8 cellular contexts compared by ENCODE assay signal in genomic region chr19:13747098-13747453, GRCh38. TPM values are rescaled to one million over a fixed set of nuclear protein-coding genes. Genes with fewer than 3 reads are reported as not detected.
DNase-seq lines count a peak whose midpoint lies in the region; ATAC-seq, FAIRE-seq and TF ChIP-seq lines count a peak whose summit lies in the region.

No MANE protein-coding gene starts in this region.

- FAIRE-seq in K562 (lab: Jason Lieb, UNC) (peak; percentile 15), GM19239 (lab: Jason Lieb, UNC) (no peak)

- H3K27me3 ChIP-seq in heart right ventricle, result no peaks in the 10 kb centered on the region
- no peaks in the 10 kb centered on the region for H3K27me3 ChIP-seq in K562 (ENCODE audit: control insufficient read depth in 2 of 2, insufficient read depth in 2 of 2, low read length in 2 of 2)

- TF ChIP-seq RAD21 in K562 (CRISPR knock-in tag; conservative IDR thresholded peaks at IDR 0.05 in 1 of 2, IDR thresholded peaks at IDR 0.05 in 1 of 2), result no peak

- peak overlapping the region in 6 of 10 donors; percentile 51 to 93 (median 91) for H3K27ac ChIP-seq in heart right ventricle
- no peak overlapping the region for H3K27ac ChIP-seq in K562 (ENCODE audit: extremely low read depth, low read depth, low read length)
- H3K27ac ChIP-seq in mesodermal cell (ENCODE audit: low read depth, low read length, severe bottlenecking), result no peak overlapping the region
- no peak overlapping the region for H3K27ac ChIP-seq in urinary bladder (ENCODE audit: low read depth)

- POLR2A ChIA-PET in K562 (lab: Yijun Ruan, JAX), result interaction anchor here (1.0 to 2.3 kb wide), 5 partner anchors 9 to 93 kb away, joined by 3 to 18 read pairs (median 5); no protein-coding TSS in a partner anchor

- peaks cover 22% of the 10 kb centered on the region for H3K79me2 ChIP-seq in K562 (ENCODE audit: control insufficient read depth, insufficient read depth, low read length)

- no peak overlapping the region for H3K9ac ChIP-seq in K562 (ENCODE audit: insufficient read depth in 1 of 2, low read depth in 2 of 2, low read length in 2 of 2)

- in situ Hi-C loops in K562 (cut with MboI), result no loop called here

- H3K9me3 ChIP-seq in heart right ventricle (peaks cover 0 to 9% (median 0%) of the 10 kb centered on the region in 11 donors), K562 (replicated peaks; ENCODE audit: control insufficient read depth, insufficient read depth, low read depth, low read length) (peaks cover 9% of the 10 kb centered on the region), mesodermal cell (ENCODE audit: control insufficient read depth, low read length) (peaks cover 11% of the 10 kb centered on the region)

- CTCF ChIA-PET in K562 (lab: Yijun Ruan, JAX; ENCODE audit: low intra/inter-chr PET ratio), result no interaction called here

- peak overlapping the region; percentile 57 for H2AFZ ChIP-seq in K562 (ENCODE audit: low read depth, low read length)

- H3K4me1 ChIP-seq in heart right ventricle (peaks cover 0 to 38% (median 22%) of the 10 kb centered on the region in 9 donors), K562 (replicated peaks in 1 of 2; ENCODE audit: control insufficient read depth in 2 of 2, insufficient read depth in 2 of 2, low read length in 2 of 2) (peaks cover 7 to 22% of the 10 kb centered on the region in 2 experiments; a peak in 4 of 5 replicates), mesodermal cell (ENCODE audit: control insufficient read depth, insufficient read depth, low read length, poor library complexity, severe bottlenecking) (peaks cover 7% of the 10 kb centered on the region), urinary bladder (ENCODE audit: insufficient read depth) (no peaks in the 10 kb centered on the region)

- no peaks in the 10 kb centered on the region for H4K20me1 ChIP-seq in K562 (replicated peaks; ENCODE audit: control insufficient read depth, insufficient read depth, low read length)

- no peak for TF ChIP-seq EP300 in K562 (IDR thresholded peaks at IDR 0.05; ENCODE audit: low read length)

- intact Hi-C loops in heart right ventricle (cut with DNase I) (no loop called here), Right ventricle myocardium superior (cut with DNase I) (no loop called here), K562 (cut with micrococcal nuclease) (no loop called here)

- no peak for TF ChIP-seq POLR2A in K562 (conservative IDR thresholded peaks at IDR 0.05)

- no TSS peak for BruUV-seq in K562 (replicated peaks; lab: Mats Ljungman, UMichigan)

- H3K4me2 ChIP-seq in K562 (ENCODE audit: insufficient read depth, low read length), result peak overlapping the region; percentile 94

- 89 to 91% methylated on average over 8 of the region's 8 CpGs for WGBS in heart right ventricle, 2 donors
- 82% methylated on average over 8 of the region's 8 CpGs for WGBS in K562 (ENCODE audit: insufficient coverage, low coverage, missing lambda C conversion rate)
- 86 to 95% methylated on average over 6 to 8 of the region's 8 CpGs for WGBS in mesodermal cell (ENCODE audit: insufficient coverage in 2 of 2), 2 experiments
- WGBS in urinary bladder, result 84% methylated on average over 8 of the region's 8 CpGs

- ATAC-seq in heart right ventricle (no peak), Right ventricle myocardium superior (ENCODE audit: poor library complexity) (no peak), K562 (no peak), GM19397 (IDR thresholded peaks at IDR 0.05; ENCODE audit: unreplicated experiment) (no peak), GM18870 (IDR thresholded peaks at IDR 0.05; ENCODE audit: unreplicated experiment) (no peak)

- no peak for TF ChIP-seq CTCF in heart right ventricle (IDR thresholded peaks at IDR 0.05)
- no peak for TF ChIP-seq CTCF in K562 (IDR thresholded peaks at IDR 0.05 in 2 of 3, conservative IDR thresholded peaks at IDR 0.05 in 1 of 3; ENCODE audit: insufficient read depth in 2 of 3, low read depth in 1 of 3, low read length in 3 of 3)

- peak overlapping the region in 9 of 10 donors; percentile 60 to 99 (median 81) for H3K4me3 ChIP-seq in heart right ventricle
- peak overlapping the region; percentile 71 for H3K4me3 ChIP-seq in K562
- H3K4me3 ChIP-seq in mesodermal cell (ENCODE audit: extremely low read depth, insufficient read depth, low read length, poor library complexity, severe bottlenecking), result peak overlapping the region; percentile 92
- H3K4me3 ChIP-seq in urinary bladder (ENCODE audit: low read depth, low read length), result peak overlapping the region; percentile 16

- peaks cover 0 to 15% (median 4%) of the 10 kb centered on the region in 9 donors for H3K36me3 ChIP-seq in heart right ventricle
- peaks cover 9% of the 10 kb centered on the region; the same call in 2 of the 3 replicates for H3K36me3 ChIP-seq in K562 (ENCODE audit: control insufficient read depth, insufficient read depth, low read length)
- peaks cover 21% of the 10 kb centered on the region for H3K36me3 ChIP-seq in mesodermal cell (ENCODE audit: control insufficient read depth, insufficient read depth, low read length)
- H3K36me3 ChIP-seq in urinary bladder (ENCODE audit: insufficient read depth), result no peaks in the 10 kb centered on the region

- DNase-seq in heart right ventricle, result no peak
- DNase-seq in Right ventricle myocardium superior, result no peak
- no peak for DNase-seq in K562 (ENCODE audit: extremely low read depth in 1 of 4, low spot score in 3 of 4)
- no peak for DNase-seq in GM19239 (ENCODE audit: insufficient read length, low spot score)

- no peaks in the 10 kb centered on the region for H3K9me1 ChIP-seq in K562 (ENCODE audit: control insufficient read depth, insufficient read depth, low read length)

RNA-seq across cellular contexts. Expression of gene MRI1, which starts 17.2 kb away (rescaled TPM):
- total RNA-seq in heart right ventricle (10 to 100 TPM in 9 of 10 donors, 1 to 10 TPM in 1; 9.9 to 18.7 (median 13.0) TPM), Right ventricle myocardium superior (15.2 TPM), K562 (2014; rRNA removed) (57.4 and 68.7 TPM in 2 replicates), K562 (2014; rRNA removed; fragmentation: Illumina TruSeq; extraction: Trizol) (13.3 and 15.8 TPM in 2 replicates), K562 (2015; rRNA removed; fragmentation: Illumina TruSeq; extraction: Trizol) (30.9 and 31.6 TPM in 2 replicates), K562 (2021) (45.8 and 47.3 TPM in 2 replicates), urinary bladder (23.3 TPM)
- polyA plus RNA-seq in heart right ventricle (10 to 100 TPM; 12.5 to 17.0 TPM), K562 (2011; rRNA removed) (19.3 and 27.7 TPM in 2 replicates), K562 (2014; fragmentation: Illumina TruSeq; extraction: Trizol) (28.2 and 30.0 TPM in 2 replicates), K562 (2014; fragmentation: Nextera tagmentation; extraction: Ambion mirVana) (1 to 10 TPM; 5.5 to 6.5 TPM), K562 (2014; rRNA removed) (34.7 and 43.0 TPM in 2 replicates), urinary bladder (38.1 TPM)
- total RNA-seq in K562 (2011; cell fraction: chromatin; rRNA removed; ENCODE audit: low replicate concordance), result 17.4 and 51.8 TPM in 2 replicates
- total RNA-seq in K562 (2011; cell fraction: nucleolus; rRNA removed), result 53.4 and 56.5 TPM in 2 replicates
- total RNA-seq in K562 (2011; cell fraction: nucleoplasm; rRNA removed), result 27.6 and 32.3 TPM in 2 replicates
- polyA plus RNA-seq in K562 (2011; cell fraction: cytosol; rRNA removed), result 29.0 and 63.4 TPM in 2 replicates
- polyA plus RNA-seq in K562 (2011; cell fraction: nucleus; rRNA removed), result 98.1 and 179 TPM in 2 replicates
- 24.2 and 27.5 TPM in 2 replicates for polyA plus RNA-seq in K562 (2012)
- polyA minus RNA-seq in K562 (2011; rRNA and poly(A)+ RNA removed), result 10.9 and 14.8 TPM in 2 replicates
- polyA minus RNA-seq in K562 (2011; cell fraction: cytosol; rRNA and poly(A)+ RNA removed), result 27.6 and 28.3 TPM in 2 replicates
- polyA minus RNA-seq in K562 (2011; cell fraction: nucleus; rRNA and poly(A)+ RNA removed), result 23.2 and 23.7 TPM in 2 replicates
- polyA plus RNA-seq in mesodermal cell (2013, experiment 1 of 2), result 35.7 TPM
- 25.3 TPM for polyA plus RNA-seq in mesodermal cell (2013, experiment 2 of 2)

RNA-seq across cellular contexts. Expression of gene C19orf53, which starts 27.2 kb away (rescaled TPM):
- total RNA-seq in heart right ventricle (100 to 1,000 TPM in 2 of 10 donors, 10 to 100 TPM in 8; 80.5 to 101 (median 90.3) TPM), Right ventricle myocardium superior (88.1 TPM), K562 (2014; rRNA removed) (164 and 284 TPM in 2 replicates), K562 (2014; rRNA removed; fragmentation: Illumina TruSeq; extraction: Trizol) (63.0 and 98.5 TPM in 2 replicates), K562 (2015; rRNA removed; fragmentation: Illumina TruSeq; extraction: Trizol) (115 and 130 TPM in 2 replicates), K562 (2021) (95.9 and 109 TPM in 2 replicates), urinary bladder (22.6 TPM)
- polyA plus RNA-seq in heart right ventricle (100 to 1,000 TPM; 231 to 389 TPM), K562 (2011; rRNA removed) (151 and 169 TPM in 2 replicates), K562 (2014; fragmentation: Illumina TruSeq; extraction: Trizol) (205 and 214 TPM in 2 replicates), K562 (2014; fragmentation: Nextera tagmentation; extraction: Ambion mirVana) (100 to 1,000 TPM; 416 to 441 TPM), K562 (2014; rRNA removed) (197 and 206 TPM in 2 replicates), urinary bladder (156 TPM)
- 16.1 and 36.9 TPM in 2 replicates for total RNA-seq in K562 (2011; cell fraction: chromatin; rRNA removed; ENCODE audit: low replicate concordance)
- 41.2 and 47.9 TPM in 2 replicates for total RNA-seq in K562 (2011; cell fraction: nucleolus; rRNA removed)
- 32.6 and 42.2 TPM in 2 replicates for total RNA-seq in K562 (2011; cell fraction: nucleoplasm; rRNA removed)
- polyA plus RNA-seq in K562 (2011; cell fraction: cytosol; rRNA removed), result 153 and 227 TPM in 2 replicates
- 87.2 and 100 TPM in 2 replicates for polyA plus RNA-seq in K562 (2011; cell fraction: nucleus; rRNA removed)
- polyA plus RNA-seq in K562 (2012), result 146 and 190 TPM in 2 replicates
- polyA minus RNA-seq in K562 (2011; rRNA and poly(A)+ RNA removed), result 24.1 and 41.5 TPM in 2 replicates
- polyA minus RNA-seq in K562 (2011; cell fraction: cytosol; rRNA and poly(A)+ RNA removed), result 58.9 and 66.1 TPM in 2 replicates
- 14.9 and 21.1 TPM in 2 replicates for polyA minus RNA-seq in K562 (2011; cell fraction: nucleus; rRNA and poly(A)+ RNA removed)
- polyA plus RNA-seq in mesodermal cell (2013, experiment 1 of 2), result 170 TPM
- 158 TPM for polyA plus RNA-seq in mesodermal cell (2013, experiment 2 of 2)

RNA-seq across cellular contexts. Expression of gene ZSWIM4, which starts 48.2 kb away (rescaled TPM):
- total RNA-seq in heart right ventricle, result 1 to 10 TPM; 2.1 to 7.1 (median 3.0) TPM
- 1 to 10 TPM; 1.2 to 1.5 TPM for polyA plus RNA-seq in heart right ventricle
- total RNA-seq in Right ventricle myocardium superior, result 2.7 TPM
- total RNA-seq in K562 (2011; cell fraction: chromatin; rRNA removed; ENCODE audit: low replicate concordance), result 1.5 and 4.2 TPM in 2 replicates
- 3.5 and 3.7 TPM in 2 replicates for total RNA-seq in K562 (2011; cell fraction: nucleolus; rRNA removed)
- total RNA-seq in K562 (2011; cell fraction: nucleoplasm; rRNA removed), result 1.9 and 2.8 TPM in 2 replicates
- 1.0 and 1.3 TPM in 2 replicates for total RNA-seq in K562 (2014; rRNA removed)
- total RNA-seq in K562 (2014; rRNA removed; fragmentation: Illumina TruSeq; extraction: Trizol), result 0.22 and 0.25 TPM in 2 replicates
- total RNA-seq in K562 (2015; rRNA removed; fragmentation: Illumina TruSeq; extraction: Trizol), result 0.25 and 0.57 TPM in 2 replicates
- 3.5 and 3.7 TPM in 2 replicates for total RNA-seq in K562 (2021)
- 0.67 and 1.0 TPM in 2 replicates for polyA plus RNA-seq in K562 (2011; rRNA removed)
- 0.81 and 2.0 TPM in 2 replicates for polyA plus RNA-seq in K562 (2011; cell fraction: cytosol; rRNA removed)
- 1.5 and 4.5 TPM in 2 replicates for polyA plus RNA-seq in K562 (2011; cell fraction: nucleus; rRNA removed)
- 1.3 and 3.5 TPM in 2 replicates for polyA plus RNA-seq in K562 (2012)
- polyA plus RNA-seq in K562 (2014; fragmentation: Illumina TruSeq; extraction: Trizol), result 0.79 and 1.7 TPM in 2 replicates
- polyA plus RNA-seq in K562 (2014; fragmentation: Nextera tagmentation; extraction: Ambion mirVana), result not detected
- polyA plus RNA-seq in K562 (2014; rRNA removed), result 1.1 and 2.1 TPM in 2 replicates
- 0.54 and 0.98 TPM in 2 replicates for polyA minus RNA-seq in K562 (2011; rRNA and poly(A)+ RNA removed)
- 3.0 and 5.0 TPM in 2 replicates for polyA minus RNA-seq in K562 (2011; cell fraction: cytosol; rRNA and poly(A)+ RNA removed)
- 1.5 and 1.7 TPM in 2 replicates for polyA minus RNA-seq in K562 (2011; cell fraction: nucleus; rRNA and poly(A)+ RNA removed)
- polyA plus RNA-seq in mesodermal cell (2013, experiment 1 of 2), result 25.4 TPM
- polyA plus RNA-seq in mesodermal cell (2013, experiment 2 of 2), result 17.4 TPM
- total RNA-seq in urinary bladder, result 2.5 TPM
- 2.2 TPM for polyA plus RNA-seq in urinary bladder

Comparison
In these comparisons a context has a peak if more than half of its experiments do, and no peak if none do; other contexts are left out.
1. H3K27ac ChIP-seq: peak in heart right ventricle (6 of 10); none in K562 (single experiment), mesodermal cell (single experiment) and urinary bladder (single experiment).
2. H3K4me3 ChIP-seq: peak in every context shown above with its lines; median percentile 92 in mesodermal cell; 81 in heart right ventricle; 71 in K562; 16 in urinary bladder.